8 cellular contexts compared by ENCODE assay signal in genomic region chr13:77429320-77430142, GRCh38.
DNase-seq lines count a peak whose midpoint lies in the region; ATAC-seq and TF ChIP-seq lines count a peak whose summit lies in the region.

No MANE protein-coding gene starts in this region.

- peak overlapping the region; percentile 30 for H3K4me3 ChIP-seq in GM12865 (ENCODE audit: low read depth, low read length)
- no peak overlapping the region for H3K4me3 ChIP-seq in epithelial cell of esophagus (ENCODE audit: low read length)

- TF ChIP-seq CTCF in GM12865 (IDR thresholded peaks at IDR 0.05; ENCODE audit: insufficient read depth, low read depth, low read length, missing control alignments) = no peak
- no peak for TF ChIP-seq CTCF in epithelial cell of esophagus (IDR thresholded peaks at IDR 0.05; ENCODE audit: insufficient read depth, low read depth, low read length, missing control alignments)

- DNase-seq in GM12865 (ENCODE audit: low read depth) (peak; percentile 87), epithelial cell of esophagus (ENCODE audit: low read depth) (peak; percentile 15), NCI-H1092 (lab: John Stamatoyannopoulos, UW) (no peak), COR-L47 (lab: John Stamatoyannopoulos, UW) (no peak), NK-92 (lab: John Stamatoyannopoulos, UW; ENCODE audit: unreplicated experiment) (no peak), NCI-H1694 treated with DMSO at 0.1 percent for 48 hours (lab: John Stamatoyannopoulos, UW) (no peak)

- ATAC-seq in GM21381 (IDR thresholded peaks at IDR 0.05; ENCODE audit: unreplicated experiment) (peak; percentile 70), HG03565 (IDR thresholded peaks at IDR 0.05; ENCODE audit: unreplicated experiment) (peak; percentile 67)

Comparison
In these comparisons a context has a peak if more than half of its experiments do, and no peak if none do; other contexts are left out.
1. DNase-seq: peak in GM12865 (single experiment) and epithelial cell of esophagus (single experiment); none in NCI-H1092 (single experiment), COR-L47 (single experiment), NK-92 (single experiment) and NCI-H1694 treated with DMSO at 0.1 percent for 48 hours (single experiment).